ENCODE assay signal across 9 cellular contexts in the genomic region with DNA sequence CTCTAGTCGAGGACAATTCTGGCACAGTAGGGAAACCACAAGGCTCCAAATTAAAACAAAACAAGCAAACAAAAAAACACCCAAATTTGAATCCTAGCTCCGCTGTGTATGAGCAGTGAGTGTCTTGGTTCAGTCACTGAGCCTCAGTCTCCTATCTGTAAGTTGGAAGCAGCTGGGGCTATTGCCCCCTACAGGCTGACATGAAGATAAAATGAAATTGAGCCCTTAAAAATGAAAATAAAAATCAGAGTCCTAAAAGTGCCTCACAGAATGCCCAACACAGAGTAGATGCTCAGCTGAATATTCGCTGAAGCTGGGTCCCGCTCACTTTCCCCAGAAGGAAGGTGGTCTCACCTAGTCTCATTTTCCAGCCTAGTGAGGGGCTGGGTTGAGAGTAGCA.
DNase-seq lines count a peak whose midpoint lies in the region; ATAC-seq and TF ChIP-seq lines count a peak whose summit lies in the region.
"Had no signal": no experiment of that assay in that cellular context is flagged by ENCODE, and none has a peak within 500 bp of the region (broad histone marks: within the 10 kb centered on the region; RNA-seq: fewer than 3 reads in every experiment).

No MANE protein-coding gene starts in this region.

- H3K36me3 Mint-ChIP-seq in WTC11 = no peaks in the 10 kb centered on the region
- H3K36me3 Mint-ChIP-seq: brain had no signal

- H3K4me3 ChIP-seq in BJ (ENCODE audit: low read depth, low read length) (no peak overlapping the region), H7 (ENCODE audit: insufficient read depth, low read depth, low read length) (no peak overlapping the region), esophagus squamous epithelium (no peak overlapping the region)

- no peak overlapping the region for H3K4me3 Mint-ChIP-seq in WTC11
- H3K4me3 Mint-ChIP-seq: brain had no signal

- intact Hi-C loops in esophagus squamous epithelium (cut with DNase I) = no loop called here

- H3K9me3 Mint-ChIP-seq in WTC11 = no peaks in the 10 kb centered on the region
- H3K9me3 Mint-ChIP-seq: brain had no signal

- H3K4me1 ChIP-seq in esophagus squamous epithelium = peaks cover 5 to 58% (median 22%) of the 10 kb centered on the region in 3 donors

- no peaks in the 10 kb centered on the region for H3K4me1 Mint-ChIP-seq in WTC11

- POLR2A ChIA-PET in BJ (lab: Charles Lee) = no interaction called here
- POLR2A ChIA-PET in WTC11 (lab: Charles Lee) = no interaction called here

- ATAC-seq in WTC11 = peak; percentile 47
- ATAC-seq in left lobe of liver = peak; percentile 45

- CTCF ChIA-PET in BJ (lab: Yijun Ruan, JAX) = interaction anchor here (1.1 to 1.9 kb wide), 7 partner anchors 9 to 75 kb away, joined by 3 to 8 read pairs (median 5); no protein-coding TSS in a partner anchor
- CTCF ChIA-PET in WTC11 (lab: Charles Lee) = interaction anchor here (0.6 to 6.7 kb wide), 26 partner anchors 9 to 172 kb away, joined by 3 to 73 read pairs (median 4); no protein-coding TSS in a partner anchor

- peaks cover 28% of the 10 kb centered on the region for H3K27me3 ChIP-seq in BJ (ENCODE audit: control insufficient read depth, insufficient read depth, low read length)
- peaks cover 3% of the 10 kb centered on the region; the same call in 1 of the 2 replicates for H3K27me3 ChIP-seq in H7 (ENCODE audit: control insufficient read depth, insufficient read depth, low read length)
- peaks cover 0 to 22% (median 0%) of the 10 kb centered on the region in 4 donors for H3K27me3 ChIP-seq in esophagus squamous epithelium

- H3K36me3 ChIP-seq in BJ (ENCODE audit: control insufficient read depth, insufficient read depth, low read length) = no peaks in the 10 kb centered on the region
- H3K36me3 ChIP-seq in H7 (replicated peaks; ENCODE audit: control insufficient read depth, insufficient read depth, low read length) = no peaks in the 10 kb centered on the region
- no peaks in the 10 kb centered on the region for H3K36me3 ChIP-seq in esophagus squamous epithelium

- no peak overlapping the region for H3K27ac Mint-ChIP-seq in WTC11

- peaks cover 3% of the 10 kb centered on the region for H3K27me3 Mint-ChIP-seq in WTC11 (ENCODE audit: low read depth)

- TF ChIP-seq CTCF in BJ (IDR thresholded peaks at IDR 0.05; ENCODE audit: insufficient read depth, low read depth, low read length) (peak; percentile 57), WTC11 (IDR thresholded peaks at IDR 0.05) (no peak), esophagus squamous epithelium (IDR thresholded peaks at IDR 0.05) (peak in 2 of 6 experiments; percentile 31 to 32)

- TF ChIP-seq POLR2A in esophagus squamous epithelium (IDR thresholded peaks at IDR 0.05) = no peak

- no peak overlapping the region for H3K27ac ChIP-seq in esophagus squamous epithelium

- whole genome bisulfite sequencing in esophagus squamous epithelium, 2 donors = 66 to 73% methylated on average over 4 of the region's 4 CpGs

- DNase-seq in BJ (ENCODE audit: low read depth) (no peak), H7 (peak; percentile 75), WTC11 (ENCODE audit: low spot score) (no peak), left lobe of liver (ENCODE audit: low spot score) (no peak), esophagus squamous epithelium (lab: John Stamatoyannopoulos, UW) (no peak), NCI-H510A treated with DMSO at 0.1 percent for 48 hours (lab: John Stamatoyannopoulos, UW) (no peak)
- DNase-seq in stimulated activated naive CD4-positive, alpha-beta T cell treated with Interleukin-2 at 50 U/mL for 16 hours (lab: John Stamatoyannopoulos, UW) = no peak
- DNase-seq in activated naive CD4-positive, alpha-beta T cell treated with anti-CD3 and anti-CD28 coated beads, Interleukin-2, amount 50 U/mL, for 16 hours = no peak

- H3K9me3 ChIP-seq in esophagus squamous epithelium = no peaks in the 10 kb centered on the region

TF ChIP-seq in WTC11, 78 proteins besides CTCF, POLR2A, EP300 and RAD21:
- TF ChIP-seq, protein P1, sequence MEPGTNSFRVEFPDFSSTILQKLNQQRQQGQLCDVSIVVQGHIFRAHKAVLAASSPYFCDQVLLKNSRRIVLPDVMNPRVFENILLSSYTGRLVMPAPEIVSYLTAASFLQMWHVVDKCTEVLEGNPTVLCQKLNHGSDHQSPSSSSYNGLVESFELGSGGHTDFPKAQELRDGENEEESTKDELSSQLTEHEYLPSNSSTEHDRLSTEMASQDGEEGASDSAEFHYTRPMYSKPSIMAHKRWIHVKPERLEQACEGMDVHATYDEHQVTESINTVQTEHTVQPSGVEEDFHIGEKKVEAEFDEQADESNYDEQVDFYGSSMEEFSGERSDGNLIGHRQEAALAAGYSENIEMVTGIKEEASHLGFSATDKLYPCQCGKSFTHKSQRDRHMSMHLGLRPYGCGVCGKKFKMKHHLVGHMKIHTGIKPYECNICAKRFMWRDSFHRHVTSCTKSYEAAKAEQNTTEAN (CRISPR knock-in tag; IDR thresholded peaks at IDR 0.05) = no peak
- TF ChIP-seq KAT7 (CRISPR knock-in tag; IDR thresholded peaks at IDR 0.05; ENCODE audit: borderline replicate concordance) (no peak), ZNF671 (CRISPR knock-in tag; IDR thresholded peaks at IDR 0.05) (no peak), TEAD4 (CRISPR knock-in tag; IDR thresholded peaks at IDR 0.05) (no peak), TEAD1 (CRISPR knock-in tag; IDR thresholded peaks at IDR 0.05) (no peak), NR2C2 (CRISPR knock-in tag; IDR thresholded peaks at IDR 0.05) (no peak), MXD4 (CRISPR knock-in tag; IDR thresholded peaks at IDR 0.05; ENCODE audit: borderline replicate concordance) (no peak), FOXP1 (CRISPR knock-in tag; IDR thresholded peaks at IDR 0.05; ENCODE audit: borderline replicate concordance) (no peak), JAZF1 (CRISPR knock-in tag; IDR thresholded peaks at IDR 0.05) (no peak), ZNF138 (CRISPR knock-in tag; conservative IDR thresholded peaks at IDR 0.05) (no peak), ZNF396 (CRISPR knock-in tag; IDR thresholded peaks at IDR 0.05; ENCODE audit: borderline replicate concordance) (no peak), CREB1 (CRISPR knock-in tag; IDR thresholded peaks at IDR 0.05) (no peak), NR1H2 (CRISPR knock-in tag; IDR thresholded peaks at IDR 0.05) (no peak), NFYB (CRISPR knock-in tag; conservative IDR thresholded peaks at IDR 0.05; ENCODE audit: low read depth) (no peak)
- TF ChIP-seq, protein P2, sequence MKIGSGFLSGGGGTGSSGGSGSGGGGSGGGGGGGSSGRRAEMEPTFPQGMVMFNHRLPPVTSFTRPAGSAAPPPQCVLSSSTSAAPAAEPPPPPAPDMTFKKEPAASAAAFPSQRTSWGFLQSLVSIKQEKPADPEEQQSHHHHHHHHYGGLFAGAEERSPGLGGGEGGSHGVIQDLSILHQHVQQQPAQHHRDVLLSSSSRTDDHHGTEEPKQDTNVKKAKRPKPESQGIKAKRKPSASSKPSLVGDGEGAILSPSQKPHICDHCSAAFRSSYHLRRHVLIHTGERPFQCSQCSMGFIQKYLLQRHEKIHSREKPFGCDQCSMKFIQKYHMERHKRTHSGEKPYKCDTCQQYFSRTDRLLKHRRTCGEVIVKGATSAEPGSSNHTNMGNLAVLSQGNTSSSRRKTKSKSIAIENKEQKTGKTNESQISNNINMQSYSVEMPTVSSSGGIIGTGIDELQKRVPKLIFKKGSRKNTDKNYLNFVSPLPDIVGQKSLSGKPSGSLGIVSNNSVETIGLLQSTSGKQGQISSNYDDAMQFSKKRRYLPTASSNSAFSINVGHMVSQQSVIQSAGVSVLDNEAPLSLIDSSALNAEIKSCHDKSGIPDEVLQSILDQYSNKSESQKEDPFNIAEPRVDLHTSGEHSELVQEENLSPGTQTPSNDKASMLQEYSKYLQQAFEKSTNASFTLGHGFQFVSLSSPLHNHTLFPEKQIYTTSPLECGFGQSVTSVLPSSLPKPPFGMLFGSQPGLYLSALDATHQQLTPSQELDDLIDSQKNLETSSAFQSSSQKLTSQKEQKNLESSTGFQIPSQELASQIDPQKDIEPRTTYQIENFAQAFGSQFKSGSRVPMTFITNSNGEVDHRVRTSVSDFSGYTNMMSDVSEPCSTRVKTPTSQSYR (CRISPR knock-in tag; IDR thresholded peaks at IDR 0.05) = no peak
- TF ChIP-seq, protein P3, sequence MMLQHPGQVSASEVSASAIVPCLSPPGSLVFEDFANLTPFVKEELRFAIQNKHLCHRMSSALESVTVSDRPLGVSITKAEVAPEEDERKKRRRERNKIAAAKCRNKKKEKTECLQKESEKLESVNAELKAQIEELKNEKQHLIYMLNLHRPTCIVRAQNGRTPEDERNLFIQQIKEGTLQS (CRISPR knock-in tag; conservative IDR thresholded peaks at IDR 0.05) = no peak
- TF ChIP-seq, protein P4, sequence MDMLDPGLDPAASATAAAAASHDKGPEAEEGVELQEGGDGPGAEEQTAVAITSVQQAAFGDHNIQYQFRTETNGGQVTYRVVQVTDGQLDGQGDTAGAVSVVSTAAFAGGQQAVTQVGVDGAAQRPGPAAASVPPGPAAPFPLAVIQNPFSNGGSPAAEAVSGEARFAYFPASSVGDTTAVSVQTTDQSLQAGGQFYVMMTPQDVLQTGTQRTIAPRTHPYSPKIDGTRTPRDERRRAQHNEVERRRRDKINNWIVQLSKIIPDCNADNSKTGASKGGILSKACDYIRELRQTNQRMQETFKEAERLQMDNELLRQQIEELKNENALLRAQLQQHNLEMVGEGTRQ (CRISPR knock-in tag; IDR thresholded peaks at IDR 0.05) = no peak
- TF ChIP-seq, protein P5, sequence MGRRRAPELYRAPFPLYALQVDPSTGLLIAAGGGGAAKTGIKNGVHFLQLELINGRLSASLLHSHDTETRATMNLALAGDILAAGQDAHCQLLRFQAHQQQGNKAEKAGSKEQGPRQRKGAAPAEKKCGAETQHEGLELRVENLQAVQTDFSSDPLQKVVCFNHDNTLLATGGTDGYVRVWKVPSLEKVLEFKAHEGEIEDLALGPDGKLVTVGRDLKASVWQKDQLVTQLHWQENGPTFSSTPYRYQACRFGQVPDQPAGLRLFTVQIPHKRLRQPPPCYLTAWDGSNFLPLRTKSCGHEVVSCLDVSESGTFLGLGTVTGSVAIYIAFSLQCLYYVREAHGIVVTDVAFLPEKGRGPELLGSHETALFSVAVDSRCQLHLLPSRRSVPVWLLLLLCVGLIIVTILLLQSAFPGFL (CRISPR knock-in tag; IDR thresholded peaks at IDR 0.05; ENCODE audit: borderline replicate concordance) = no peak
TF ChIP-seq in WTC11: peak in this region for 0.
